In genomic region chr13:112205990-112206389, GRCh38 we compare ENCODE assay signal across 22 cellular contexts.
"Had no signal": no experiment of that assay in that cellular context is flagged by ENCODE, and none has a peak within 500 bp of the region (broad histone marks: within the 10 kb centered on the region; RNA-seq: fewer than 3 reads in every experiment).

No MANE protein-coding gene starts in this region.

- H3K4me1 Mint-ChIP-seq: mesothelial cell of epicardium had no signal

- FAIRE-seq: astrocyte had no signal

- H3K4me1 ChIP-seq: adrenal gland, right lobe of liver had no signal

- H3K27me3 ChIP-seq: ovary, right lobe of liver, upper lobe of left lung had no signal

- ATAC-seq: activated CD4-positive, CD25-positive, alpha-beta regulatory T cell treated with anti-CD3 and anti-CD28 coated beads, Interleukin-2, amount 50 U/mL, for 24 hours; effector memory CD8-positive, alpha-beta T cell; natural killer cell treated with Interleukin-12 subunit alpha and Interleukin-12 subunit beta and Interleukin-15 and Interleukin-18, amount 100 ng/mL, for 72 hours; stimulated activated effector memory CD8-positive, alpha-beta T cell treated with anti-CD3 and anti-CD28 coated beads, Interleukin-12 subunit alpha, Interleukin-12 subunit beta, amount 100 ng/mL, for 72 hours had no signal

- H3K27ac ChIP-seq: adrenal gland, epithelial cell of prostate, ovary, thoracic aorta, upper lobe of left lung had no signal

- H3K4me3 Mint-ChIP-seq: activated T-cell treated with anti-CD3 and anti-CD28 coated beads, Interleukin-2, amount 50 U/mL, for 24 hours; effector memory CD8-positive, alpha-beta T cell; mesothelial cell of epicardium; natural killer cell treated with Interleukin-12 subunit alpha and Interleukin-12 subunit beta and Interleukin-15 and Interleukin-18, amount 100 ng/mL, for 72 hours; stimulated activated effector memory CD8-positive, alpha-beta T cell treated with anti-CD3 and anti-CD28 coated beads, Interleukin-12 subunit alpha, Interleukin-12 subunit beta, amount 100 ng/mL, for 72 hours; T-helper 1 cell treated with Interleukin-12 subunit alpha and Interleukin-12 subunit beta and Interleukin-4 antibody, amounts not matched to agents 30 μg/mL and 1 μg/mL, for 36 hours had no signal

- H3K4me3 ChIP-seq: adrenal gland, ovary had no signal

- H3K9me3 ChIP-seq: adrenal gland, ovary, thoracic aorta, upper lobe of left lung had no signal

- H3K36me3 Mint-ChIP-seq: mesothelial cell of epicardium; natural killer cell treated with Interleukin-12 subunit alpha and Interleukin-12 subunit beta and Interleukin-15 and Interleukin-18, amount 100 ng/mL, for 72 hours; stimulated activated effector memory CD8-positive, alpha-beta T cell treated with anti-CD3 and anti-CD28 coated beads, Interleukin-12 subunit alpha, Interleukin-12 subunit beta, amount 100 ng/mL, for 72 hours had no signal

- H3K36me3 ChIP-seq: adrenal gland, ovary, right lobe of liver, thoracic aorta, upper lobe of left lung had no signal

- DNase-seq: activated CD4-positive, alpha-beta T cell treated with anti-CD3 and anti-CD28 coated beads, Interleukin-2, amount 50 U/mL, for 48 hours; activated naive CD4-positive, alpha-beta T cell treated with anti-CD3 and anti-CD28 coated beads, Interleukin-2, amount 50 U/mL, for 16 hours; activated T-cell treated with anti-CD3 and anti-CD28 coated beads, Interleukin-2, amount 50 U/mL, for 24 hours; adrenal gland; dermis blood vessel endothelial cell; effector memory CD8-positive, alpha-beta T cell; foreskin fibroblast; hippocampal formation; islet precursor cell; left colon; ovary; right lobe of liver; stimulated activated CD4-positive, alpha-beta T cell treated with anti-CD3 and anti-CD28 coated beads, Interleukin-4, amount 100 ng/mL, for 24 hours; upper lobe of left lung had no signal

- H3K9me3 Mint-ChIP-seq: activated T-cell treated with anti-CD3 and anti-CD28 coated beads, Interleukin-2, amount 50 U/mL, for 24 hours; effector memory CD8-positive, alpha-beta T cell; mesothelial cell of epicardium; natural killer cell treated with Interleukin-12 subunit alpha and Interleukin-12 subunit beta and Interleukin-15 and Interleukin-18, amount 100 ng/mL, for 72 hours; stimulated activated effector memory CD8-positive, alpha-beta T cell treated with anti-CD3 and anti-CD28 coated beads, Interleukin-12 subunit alpha, Interleukin-12 subunit beta, amount 100 ng/mL, for 72 hours; T-helper 1 cell treated with Interleukin-12 subunit alpha and Interleukin-12 subunit beta and Interleukin-4 antibody, amounts not matched to agents 30 μg/mL and 1 μg/mL, for 36 hours had no signal

- H3K27ac Mint-ChIP-seq: activated T-cell treated with anti-CD3 and anti-CD28 coated beads, Interleukin-2, amount 50 U/mL, for 24 hours; effector memory CD8-positive, alpha-beta T cell; mesothelial cell of epicardium; natural killer cell treated with Interleukin-12 subunit alpha and Interleukin-12 subunit beta and Interleukin-15 and Interleukin-18, amount 100 ng/mL, for 72 hours; stimulated activated effector memory CD8-positive, alpha-beta T cell treated with anti-CD3 and anti-CD28 coated beads, Interleukin-12 subunit alpha, Interleukin-12 subunit beta, amount 100 ng/mL, for 72 hours; T-helper 1 cell treated with Interleukin-12 subunit alpha and Interleukin-12 subunit beta and Interleukin-4 antibody, amounts not matched to agents 30 μg/mL and 1 μg/mL, for 36 hours had no signal
